26 cellular contexts compared by ENCODE assay signal in the genomic region with DNA sequence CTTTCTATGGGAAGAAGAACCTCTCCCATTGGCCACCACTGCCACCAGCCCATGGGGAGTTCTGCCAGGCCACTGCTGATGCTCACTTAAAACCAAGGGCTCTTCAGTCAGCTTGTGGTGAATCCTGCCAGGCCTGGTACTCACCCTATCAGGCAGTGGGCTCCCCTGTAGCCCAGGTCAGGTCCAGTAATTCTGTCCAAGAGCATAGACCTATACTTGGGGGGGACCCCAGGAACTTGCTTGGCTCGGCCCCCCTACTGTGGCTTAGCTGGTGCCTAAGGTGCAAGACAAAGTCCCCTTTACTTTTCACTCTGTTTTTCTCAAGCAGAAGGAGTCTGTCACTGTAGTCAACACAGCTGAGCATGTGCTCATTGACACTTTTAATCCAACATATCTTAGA.
DNase-seq lines count a peak whose midpoint lies in the region; TF ChIP-seq lines count a peak whose summit lies in the region.
"Had no signal": no experiment of that assay in that cellular context is flagged by ENCODE, and none has a peak within 500 bp of the region (broad histone marks: within the 10 kb centered on the region; RNA-seq: fewer than 3 reads in every experiment).

No MANE protein-coding gene starts in this region.

- TF ChIP-seq CTCF in chondrocyte (IDR thresholded peaks at IDR 0.05) = no peak

- H3K27me3 Mint-ChIP-seq in chondrocyte (ENCODE audit: low read depth) = no peaks in the 10 kb centered on the region
- H3K27me3 Mint-ChIP-seq: B cell; CD4-positive, alpha-beta memory T cell; CD4-positive, alpha-beta T cell; CD4-positive, CD25-positive, alpha-beta regulatory T cell; CD8-positive, alpha-beta memory T cell had no signal

- no peak overlapping the region for H3K27ac Mint-ChIP-seq in chondrocyte (ENCODE audit: unreplicated experiment)
- H3K27ac Mint-ChIP-seq: B cell; CD14-positive monocyte; CD4-positive, alpha-beta memory T cell; CD4-positive, alpha-beta T cell; CD4-positive, CD25-positive, alpha-beta regulatory T cell; CD8-positive, alpha-beta memory T cell; CD8-positive, alpha-beta T cell had no signal

- no peak overlapping the region for H3K4me3 Mint-ChIP-seq in chondrocyte (ENCODE audit: unreplicated experiment)
- H3K4me3 Mint-ChIP-seq: B cell; CD14-positive monocyte; CD4-positive, alpha-beta memory T cell; CD4-positive, alpha-beta T cell; CD4-positive, CD25-positive, alpha-beta regulatory T cell; CD8-positive, alpha-beta memory T cell; CD8-positive, alpha-beta T cell had no signal

- no peaks in the 10 kb centered on the region for H3K9me3 Mint-ChIP-seq in chondrocyte (ENCODE audit: low read depth)
- H3K9me3 Mint-ChIP-seq: CD4-positive, alpha-beta T cell; CD8-positive, alpha-beta T cell had no signal

- H3K4me1 Mint-ChIP-seq in chondrocyte (ENCODE audit: low read depth) = no peaks in the 10 kb centered on the region
- H3K4me1 Mint-ChIP-seq: B cell; CD14-positive monocyte; CD4-positive, alpha-beta memory T cell; CD4-positive, CD25-positive, alpha-beta regulatory T cell; CD8-positive, alpha-beta memory T cell had no signal

- no peaks in the 10 kb centered on the region for H3K36me3 Mint-ChIP-seq in chondrocyte (ENCODE audit: low read depth)
- H3K36me3 Mint-ChIP-seq: CD14-positive monocyte; CD4-positive, alpha-beta memory T cell; CD4-positive, CD25-positive, alpha-beta regulatory T cell; CD8-positive, alpha-beta memory T cell; CD8-positive, alpha-beta T cell had no signal

- DNase-seq in chondrocyte (ENCODE audit: low spot score) (peak; percentile 39), mesenteric fat pad (ENCODE audit: low spot score) (peak; percentile 71), NCI-H128 (lab: John Stamatoyannopoulos, UW; ENCODE audit: unreplicated experiment) (no peak)
- no peak for DNase-seq in stimulated activated CD4-positive, alpha-beta T cell treated with anti-CD3 and anti-CD28 coated beads, Interleukin-15, amount 100 ng/mL, for 24 hours
- DNase-seq: 8988T; ACHN; AML-193; BE2C; C1 segment of cervical spinal cord; Caco-2; Calu3; CD4-positive, alpha-beta T cell; CD4-positive, CD25-positive, alpha-beta regulatory T cell; CD8-positive, alpha-beta memory T cell; CD8-positive, alpha-beta T cell; COR-L47; DMS 273 treated with DMSO at 0.1 percent for 48 hours; DMS153; DMS53; DMS79; DMS79 treated with DMSO at 0.1 percent for 48 hours; DND-41; EL had no signal

Comparison
In these comparisons a context has a peak if more than half of its experiments do, and no peak if none do; other contexts are left out.
1. DNase-seq: peak in chondrocyte (single experiment) and mesenteric fat pad (single experiment); none in stimulated activated CD4-positive, alpha-beta T cell treated with anti-CD3 and anti-CD28 coated beads, Interleukin-15, amount 100 ng/mL, for 24 hours (single experiment) and NCI-H128 (single experiment).